ENCODE assay signal across 1 cellular context in genomic region chr1:109918077-109918606, GRCh38.
TF ChIP-seq lines count a peak whose summit lies in the region.

No MANE protein-coding gene starts in this region.

TF ChIP-seq in K562, 482 proteins besides CTCF, POLR2A, EP300 and RAD21 (continued from another document and continues in another):
- no peak for TF ChIP-seq U2AF1 (optimal IDR thresholded peaks at IDR 0.05; ENCODE audit: low read depth, low read length)
- peak; percentile 62 for TF ChIP-seq NEUROD1 (IDR thresholded peaks at IDR 0.05; ENCODE audit: borderline replicate concordance, low read depth, low read length, partially characterized antibody)
- TF ChIP-seq TFAP4 (CRISPR knock-in tag; IDR thresholded peaks at IDR 0.05; ENCODE audit: borderline replicate concordance), result peak; percentile 79
- no peak for TF ChIP-seq FIP1L1 (IDR thresholded peaks at IDR 0.05; ENCODE audit: low read depth, low read length, poor library complexity, severe bottlenecking)
- TF ChIP-seq ZNF23 (CRISPR knock-in tag; IDR thresholded peaks at IDR 0.05), result no peak
- no peak for TF ChIP-seq ZNF174 (CRISPR knock-in tag; IDR thresholded peaks at IDR 0.05)
- TF ChIP-seq ZNF740 (CRISPR knock-in tag; IDR thresholded peaks at IDR 0.05), result no peak
- no peak for TF ChIP-seq ZNF740 (tag; IDR thresholded peaks at IDR 0.05)
- peak; percentile 69; the same call in 1 of the 2 replicates for TF ChIP-seq NR2C1 (IDR thresholded peaks at IDR 0.05)
- TF ChIP-seq NR2C1 (tag; IDR thresholded peaks at IDR 0.05), result peak; percentile 53; the same call in 1 of the 2 replicates
- TF ChIP-seq SFPQ (IDR thresholded peaks at IDR 0.05; ENCODE audit: low read depth, low read length), result no peak
- peak; percentile 97 for TF ChIP-seq FOXA3 (CRISPR knock-in tag; conservative IDR thresholded peaks at IDR 0.05 in 1 of 2, IDR thresholded peaks at IDR 0.05 in 1 of 2)
- TF ChIP-seq HDAC3 (IDR thresholded peaks at IDR 0.05; ENCODE audit: borderline replicate concordance, partially characterized antibody), result no peak
- no peak for TF ChIP-seq XRCC4 (IDR thresholded peaks at IDR 0.05; ENCODE audit: extremely low read depth, insufficient read depth, insufficient read length)
- TF ChIP-seq HMBOX1 (IDR thresholded peaks at IDR 0.05), result peak; percentile 86
- no peak for TF ChIP-seq ZNF280B (CRISPR knock-in tag; IDR thresholded peaks at IDR 0.05)
- TF ChIP-seq PHF21A (IDR thresholded peaks at IDR 0.05; ENCODE audit: borderline replicate concordance, low read depth), result no peak; the same call in 1 of the 2 replicates
- TF ChIP-seq SMAD2 (IDR thresholded peaks at IDR 0.05; ENCODE audit: low read depth, low read length), result no peak
- peak; percentile 95 for TF ChIP-seq ZEB2 (IDR thresholded peaks at IDR 0.05)
- peak; percentile 93 for TF ChIP-seq RNF2 (IDR thresholded peaks at IDR 0.05)
- no peak for TF ChIP-seq BRF2 (IDR thresholded peaks at IDR 0.05; ENCODE audit: borderline replicate concordance, insufficient read depth, insufficient read length)
- peak; percentile 92 for TF ChIP-seq NCOA1 (IDR thresholded peaks at IDR 0.05; ENCODE audit: low read depth)
- TF ChIP-seq PCBP1 (IDR thresholded peaks at IDR 0.05; ENCODE audit: low read depth, low read length, poor library complexity, severe bottlenecking), result no peak
- no peak for TF ChIP-seq ZNF79 (CRISPR knock-in tag; IDR thresholded peaks at IDR 0.05; ENCODE audit: low read depth)
- no peak for TF ChIP-seq BRF1 (IDR thresholded peaks at IDR 0.05; ENCODE audit: borderline replicate concordance, extremely low read depth, insufficient read length)
- TF ChIP-seq POLR2G (IDR thresholded peaks at IDR 0.05; ENCODE audit: low read depth, low read length), result no peak
- TF ChIP-seq NFXL1 (CRISPR knock-in tag; IDR thresholded peaks at IDR 0.05), result no peak
- TF ChIP-seq ZNF830 (CRISPR knock-in tag; IDR thresholded peaks at IDR 0.05), result no peak
- TF ChIP-seq ZBTB43 (CRISPR knock-in tag; IDR thresholded peaks at IDR 0.05), result no peak
- TF ChIP-seq ZNF232 (CRISPR knock-in tag; IDR thresholded peaks at IDR 0.05), result no peak
- TF ChIP-seq JUN (IDR thresholded peaks at IDR 0.05; ENCODE audit: borderline replicate concordance, low read depth, low read length), result peak; percentile 76
- no peak for TF ChIP-seq JUN (CRISPR knock-in tag; IDR thresholded peaks at IDR 0.05; ENCODE audit: borderline replicate concordance)
- TF ChIP-seq EWSR1 (IDR thresholded peaks at IDR 0.05; ENCODE audit: borderline replicate concordance, low read depth, partially characterized antibody), result no peak
- no peak for TF ChIP-seq ZNF609 (CRISPR knock-in tag; IDR thresholded peaks at IDR 0.05; ENCODE audit: borderline replicate concordance)
- no peak for TF ChIP-seq CBX2 (IDR thresholded peaks at IDR 0.05; ENCODE audit: insufficient read depth, low read length, poor library complexity, severe bottlenecking)
- TF ChIP-seq BRD4 (IDR thresholded peaks at IDR 0.05), result no peak
- TF ChIP-seq ZC3H11A (IDR thresholded peaks at IDR 0.05; ENCODE audit: low read depth, low read length), result peak; percentile 92
- TF ChIP-seq ZNF431 (CRISPR knock-in tag; IDR thresholded peaks at IDR 0.05), result no peak
- TF ChIP-seq TEAD4 (IDR thresholded peaks at IDR 0.05; ENCODE audit: low read length), result peak; percentile 96
- TF ChIP-seq TEAD4 (CRISPR knock-in tag; IDR thresholded peaks at IDR 0.05; ENCODE audit: borderline replicate concordance), result no peak
- no peak for TF ChIP-seq CREB3 (tag; conservative IDR thresholded peaks at IDR 0.05; ENCODE audit: low read depth)
- TF ChIP-seq PRPF4 (IDR thresholded peaks at IDR 0.05; ENCODE audit: insufficient read depth, low read depth, low read length, poor library complexity, severe bottlenecking), result no peak
- peak; percentile 46 to 85; a peak in 2 of 4 replicates for TF ChIP-seq TEAD1 (CRISPR knock-in tag; IDR thresholded peaks at IDR 0.05)
- no peak for TF ChIP-seq SMAD1 (IDR thresholded peaks at IDR 0.05; ENCODE audit: low read depth, low read length, partially characterized antibody)
- peak; percentile 79 for TF ChIP-seq KHSRP (IDR thresholded peaks at IDR 0.05)
- peak; percentile 85 for TF ChIP-seq ZNF316 (IDR thresholded peaks at IDR 0.05)
- no peak for TF ChIP-seq HNRNPUL1 (IDR thresholded peaks at IDR 0.05; ENCODE audit: low read length)
- peak; percentile 97 for TF ChIP-seq POLR2AphosphoS5 (IDR thresholded peaks at IDR 0.05; ENCODE audit: control insufficient read depth, insufficient read depth, low read depth, low read length)
- no peak for TF ChIP-seq PHF20 (IDR thresholded peaks at IDR 0.05; ENCODE audit: partially characterized antibody)
- peak; percentile 83; the same call in 1 of the 2 replicates for TF ChIP-seq ZC3H8 (IDR thresholded peaks at IDR 0.05)
- TF ChIP-seq GATA2 (CRISPR knock-in tag; IDR thresholded peaks at IDR 0.05), result peak; percentile 96
- TF ChIP-seq MCM3 (IDR thresholded peaks at IDR 0.05), result no peak
- no peak for TF ChIP-seq PREB (CRISPR knock-in tag; IDR thresholded peaks at IDR 0.05)
